ENCODE assay signal across 1 cellular context in genomic region chr22:49645257-49645656, GRCh38.
TF ChIP-seq lines count a peak whose summit lies in the region.

No MANE protein-coding gene starts in this region.

TF ChIP-seq in HEK293, 187 proteins besides CTCF, POLR2A, EP300 and RAD21 (continued from another document):
- TF ChIP-seq ZNF658 (tag by site-specific recombination; IDR thresholded peaks at IDR 0.05), result peak; percentile 76; the same call in 1 of the 2 replicates
- TF ChIP-seq ZNF148 (tag by site-specific recombination; IDR thresholded peaks at IDR 0.05; ENCODE audit: borderline replicate concordance), result 0 out of 2 replicates have a peak, but pooled peaks have one; percentile 57
- TF ChIP-seq PRDM4 (tag by site-specific recombination; IDR thresholded peaks at IDR 0.05), result no peak
- no peak for TF ChIP-seq ZNF202 (tag by site-specific recombination; IDR thresholded peaks at IDR 0.05; ENCODE audit: borderline replicate concordance)
- 0 out of 2 replicates have a peak, but pooled peaks have one; percentile 19 for TF ChIP-seq EGR2 (tag by site-specific recombination; IDR thresholded peaks at IDR 0.05; ENCODE audit: low read depth)
- 0 out of 2 replicates have a peak, but pooled peaks have one; percentile 41 for TF ChIP-seq ZNF248 (tag by site-specific recombination; IDR thresholded peaks at IDR 0.05)
- no peak for TF ChIP-seq SETDB1 (IDR thresholded peaks at IDR 0.05; ENCODE audit: insufficient read length, low read length)
- TF ChIP-seq SALL2 (tag by site-specific recombination; IDR thresholded peaks at IDR 0.05; ENCODE audit: borderline replicate concordance), result peak; percentile 19; the same call in 1 of the 2 replicates
- peak; percentile 54; the same call in 1 of the 2 replicates for TF ChIP-seq ZNF366 (tag by site-specific recombination; conservative IDR thresholded peaks at IDR 0.05)
TF ChIP-seq in HEK293: peak in this region for 10.
